In genomic region chr20:32521780-32522524, GRCh38 we compare ENCODE assay signal across 8 cellular contexts.
A peak's percentile ranks its signal among the peaks of the same experiment; 100 is the strongest.
DNase-seq lines count a peak whose midpoint lies in the region; ATAC-seq, FAIRE-seq and TF ChIP-seq lines count a peak whose summit lies in the region.

No MANE protein-coding gene starts in this region.

- H3K4me3 ChIP-seq in ovary = no peak overlapping the region

- peak; percentile 99 for TF ChIP-seq RAD21 in Ishikawa (IDR thresholded peaks at IDR 0.05; ENCODE audit: low read depth)

- no peak for TF ChIP-seq POLR2A in ovary (IDR thresholded peaks at IDR 0.05)

- no peak for TF ChIP-seq EP300 in Ishikawa (IDR thresholded peaks at IDR 0.05; ENCODE audit: borderline replicate concordance)
- TF ChIP-seq EP300 in ovary (IDR thresholded peaks at IDR 0.05) = no peak

- 6 to 11% (median 7%) methylated on average over 15 of the region's 15 CpGs for WGBS in ovary, 3 donors

- no peak for FAIRE-seq in frontal cortex (lab: Jason Lieb, UNC)

- peaks cover 2% of the 10 kb centered on the region for H3K4me1 ChIP-seq in ovary (ENCODE audit: insufficient read depth)

- peak; percentile 61 for DNase-seq in EH (ENCODE audit: low read depth)
- peak; percentile 92 for DNase-seq in RWPE1 (ENCODE audit: low spot score)
- peak; percentile 20 to 62 (median 51) for DNase-seq in activated naive CD4-positive, alpha-beta T cell (lab: John Stamatoyannopoulos, UW)
- peak; percentile 68 to 81 for DNase-seq in frontal cortex (ENCODE audit: low spot score in 2 of 2)
- peak; percentile 46 to 79 (median 71) for DNase-seq in ovary
- DNase-seq in KG1 (lab: John Stamatoyannopoulos, UW) = no peak

- ATAC-seq in HG02798 (IDR thresholded peaks at IDR 0.05; ENCODE audit: poor library complexity, unreplicated experiment) = no peak

- CTCF ChIA-PET in RWPE1 (lab: Yijun Ruan, JAX) = interaction anchor here (0.5 to 10.7 kb wide), 25 partner anchors 7 to 482 kb away, joined by 3 to 184 read pairs (median 4); partner anchors contain the start of genes COMMD7 and SUN5

- no peak overlapping the region for H3K27ac ChIP-seq in RWPE1
- H3K27ac ChIP-seq in ovary = no peak overlapping the region

- no peaks in the 10 kb centered on the region for H3K27me3 ChIP-seq in ovary

- TF ChIP-seq CTCF in RWPE1 (conservative IDR thresholded peaks at IDR 0.05; ENCODE audit: low read depth) (peak; percentile 94), ovary (IDR thresholded peaks at IDR 0.05) (peak; percentile 66 to 77 (median 75))

- intact Hi-C loops in ovary (cut with DNase I) = loop anchor here in 3 of 4 donors (1.0 to 5.0 kb wide), 4 partner anchors 130 to 255 kb away; no protein-coding TSS in a partner anchor

- POLR2A ChIA-PET in RWPE1 (lab: Yijun Ruan, JAX; ENCODE audit: low non-redundant PET) = no interaction called here

- H3K36me3 ChIP-seq in ovary = no peaks in the 10 kb centered on the region

- H3K9me3 ChIP-seq in ovary = no peaks in the 10 kb centered on the region

TF ChIP-seq in Ishikawa, 13 proteins besides CTCF, POLR2A, EP300 and RAD21:
- no peak for TF ChIP-seq ZBTB7A (IDR thresholded peaks at IDR 0.05; ENCODE audit: low read depth)
- no peak for TF ChIP-seq TCF12 (IDR thresholded peaks at IDR 0.05; ENCODE audit: low read depth)
- TF ChIP-seq, protein P1, sequence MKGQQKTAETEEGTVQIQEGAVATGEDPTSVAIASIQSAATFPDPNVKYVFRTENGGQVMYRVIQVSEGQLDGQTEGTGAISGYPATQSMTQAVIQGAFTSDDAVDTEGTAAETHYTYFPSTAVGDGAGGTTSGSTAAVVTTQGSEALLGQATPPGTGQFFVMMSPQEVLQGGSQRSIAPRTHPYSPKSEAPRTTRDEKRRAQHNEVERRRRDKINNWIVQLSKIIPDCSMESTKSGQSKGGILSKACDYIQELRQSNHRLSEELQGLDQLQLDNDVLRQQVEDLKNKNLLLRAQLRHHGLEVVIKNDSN (IDR thresholded peaks at IDR 0.05) = no peak
- TF ChIP-seq TEAD4 (IDR thresholded peaks at IDR 0.05) = no peak
TF ChIP-seq in Ishikawa: peak in this region for 0.
